8 cellular contexts compared by ENCODE assay signal in the genomic region with DNA sequence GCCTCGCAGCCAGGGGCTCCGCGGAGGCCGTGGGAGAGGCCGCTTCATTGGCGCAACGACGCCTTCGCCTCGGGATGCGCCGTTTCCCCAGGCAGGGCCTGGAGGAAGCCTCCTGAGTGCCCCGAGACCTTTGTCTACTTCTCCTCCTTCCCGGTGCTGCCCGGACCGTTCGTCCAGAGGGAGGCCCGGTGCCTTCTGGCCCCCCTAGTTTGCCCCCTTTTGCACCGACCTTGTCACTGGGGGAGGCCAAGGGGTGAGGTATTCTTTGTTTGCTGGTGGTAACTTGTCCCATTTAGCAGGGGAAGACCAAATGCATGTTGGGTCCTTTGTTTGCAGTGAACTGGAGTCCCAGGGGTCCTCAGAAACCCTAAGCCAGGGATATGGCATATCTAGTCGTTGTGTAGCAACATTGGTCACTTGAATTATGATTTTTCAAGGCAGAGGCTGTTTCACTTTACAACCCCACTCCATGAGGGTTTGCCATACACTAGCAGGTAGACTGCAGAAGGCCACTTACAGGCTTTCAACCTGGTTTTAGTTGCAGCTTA. TPM values are rescaled to one million over a fixed set of nuclear protein-coding genes. Genes with fewer than 3 reads are reported as not detected.
A peak's percentile ranks its signal among the peaks of the same experiment; 100 is the strongest.
DNase-seq lines count a peak whose midpoint lies in the region; ATAC-seq and TF ChIP-seq lines count a peak whose summit lies in the region.

No MANE protein-coding gene starts in this region.

- no peak for TF ChIP-seq EP300 in stomach (IDR thresholded peaks at IDR 0.05)

- H3K36me3 Mint-ChIP-seq in activated CD4-positive, alpha-beta memory T cell treated with anti-CD3 and anti-CD28 coated beads for 36 hours, result no peaks in the 10 kb centered on the region

- TF ChIP-seq POLR2A in stomach (IDR thresholded peaks at IDR 0.05), result no peak

- ATAC-seq in Right ventricle myocardium superior (ENCODE audit: poor library complexity) (no peak), GM19455 (IDR thresholded peaks at IDR 0.05; ENCODE audit: unreplicated experiment) (no peak), GM18873 (IDR thresholded peaks at IDR 0.05; ENCODE audit: low FRiP score, unreplicated experiment) (no peak), HG02840 (IDR thresholded peaks at IDR 0.05; ENCODE audit: low FRiP score, unreplicated experiment) (no peak)

- POLR2A ChIA-PET in activated CD4-positive, alpha-beta memory T cell treated with anti-CD3 and anti-CD28 coated beads for 36 hours (lab: Charles Lee), result no interaction called here

- peaks cover 21% of the 10 kb centered on the region for H3K4me1 Mint-ChIP-seq in activated CD4-positive, alpha-beta memory T cell treated with anti-CD3 and anti-CD28 coated beads for 36 hours (ENCODE audit: low read depth)

- H3K36me3 ChIP-seq in cardiac muscle cell, result peaks cover 10% of the 10 kb centered on the region
- peaks cover 21 to 34% (median 33%) of the 10 kb centered on the region in 4 donors for H3K36me3 ChIP-seq in stomach

- H3K27ac Mint-ChIP-seq in activated CD4-positive, alpha-beta memory T cell treated with anti-CD3 and anti-CD28 coated beads for 36 hours, result peak overlapping the region; percentile 87

- H3K27ac ChIP-seq in cardiac muscle cell (peak overlapping the region; percentile 96), stomach (peak overlapping the region; percentile 98 to 99 (median 98))

- H3K9me3 Mint-ChIP-seq in activated CD4-positive, alpha-beta memory T cell treated with anti-CD3 and anti-CD28 coated beads for 36 hours, result no peaks in the 10 kb centered on the region

- WGBS in stomach, 5 donors, result 0 to 1% (median 0%) methylated on average over 11 to 20 of the region's 20 CpGs

- H3K27me3 ChIP-seq in cardiac muscle cell (no peaks in the 10 kb centered on the region), stomach (no peaks in the 10 kb centered on the region)

- CTCF ChIA-PET in activated CD4-positive, alpha-beta memory T cell treated with anti-CD3 and anti-CD28 coated beads for 36 hours (lab: Charles Lee), result interaction anchor here (2.0 to 3.0 kb wide), 2 partner anchors 22 to 281 kb away, joined by 9 to 28 read pairs; no protein-coding TSS in a partner anchor

- H3K4me3 Mint-ChIP-seq in activated CD4-positive, alpha-beta memory T cell treated with anti-CD3 and anti-CD28 coated beads for 36 hours, result peak overlapping the region; percentile 92

- DNase-seq in cardiac muscle cell (ENCODE audit: low read depth in 1 of 2, low spot score in 1 of 2) (no peak), Right ventricle myocardium superior (no peak), stomach (no peak)
- no peak for DNase-seq in activated CD4-positive, alpha-beta memory T cell treated with anti-CD3 and anti-CD28 coated beads for 36 hours

- no peaks in the 10 kb centered on the region for H3K27me3 Mint-ChIP-seq in activated CD4-positive, alpha-beta memory T cell treated with anti-CD3 and anti-CD28 coated beads for 36 hours

- H3K9me3 ChIP-seq in cardiac muscle cell (ENCODE audit: low read depth) (no peaks in the 10 kb centered on the region), stomach (no peaks in the 10 kb centered on the region)

- peak overlapping the region; percentile 74 for H3K4me3 ChIP-seq in cardiac muscle cell
- H3K4me3 ChIP-seq in iPS-11a (ENCODE audit: low read depth, low read length), result peak overlapping the region; percentile 85
- H3K4me3 ChIP-seq in stomach, result peak overlapping the region; percentile 77 to 92 (median 84)

- H3K4me1 ChIP-seq in cardiac muscle cell (ENCODE audit: low read depth) (peaks cover 4% of the 10 kb centered on the region), stomach (peaks cover 14 to 29% (median 24%) of the 10 kb centered on the region in 4 donors)

- intact Hi-C loops in Right ventricle myocardium superior (cut with DNase I), result no loop called here
- intact Hi-C loops in activated CD4-positive, alpha-beta memory T cell treated with anti-CD3 and anti-CD28 coated beads for 36 hours (cut with micrococcal nuclease), result loop anchor here (2.0 to 5.0 kb wide), 3 partner anchors 15 to 291 kb away; a partner anchor contains a TSS
- intact Hi-C loops in stomach (cut with DNase I; ENCODE audit: low total_unique reads), result no loop called here

- TF ChIP-seq CTCF in cardiac muscle cell (IDR thresholded peaks at IDR 0.05; ENCODE audit: low read depth, low read length) (no peak), stomach (IDR thresholded peaks at IDR 0.05) (no peak)

RNA-seq across cellular contexts. Expression of a gene that starts 0.6 kb away (rescaled TPM):
- 118 and 120 TPM in 2 replicates for total RNA-seq in cardiac muscle cell
- 86.4 and 94.4 TPM in 2 replicates for polyA plus RNA-seq in cardiac muscle cell
- 45.3 TPM for total RNA-seq in Right ventricle myocardium superior
- 10 to 100 TPM; 76.7 to 77.5 TPM for total RNA-seq in activated CD4-positive, alpha-beta memory T cell treated with anti-CD3 and anti-CD28 coated beads for 36 hours
- total RNA-seq in stomach, result 10 to 100 TPM; 40.8 to 56.2 (median 50.1) TPM
- polyA plus RNA-seq in stomach, result 10 to 100 TPM; 22.6 to 34.0 (median 26.2) TPM

RNA-seq across cellular contexts. Expression of a gene that starts 21.9 kb away (rescaled TPM):
- total RNA-seq in cardiac muscle cell, result 54.3 and 109 TPM in 2 replicates
- 86.9 TPM in 2 replicates for polyA plus RNA-seq in cardiac muscle cell
- 20.8 TPM for total RNA-seq in Right ventricle myocardium superior
- total RNA-seq in activated CD4-positive, alpha-beta memory T cell treated with anti-CD3 and anti-CD28 coated beads for 36 hours, result 10 to 100 TPM; 87.2 to 90.3 TPM
- 10 to 100 TPM; 19.8 to 64.3 (median 50.4) TPM for total RNA-seq in stomach
- 10 to 100 TPM in 2 of 3 donors, 1 to 10 TPM in 1; 8.6 to 18.0 (median 16.7) TPM for polyA plus RNA-seq in stomach
